10 cellular contexts compared by ENCODE assay signal in genomic region chr4:67909910-67910905, GRCh38. TPM values are rescaled to one million over a fixed set of nuclear protein-coding genes. Genes with fewer than 3 reads are reported as not detected.
DNase-seq lines count a peak whose midpoint lies in the region; ATAC-seq, FAIRE-seq and TF ChIP-seq lines count a peak whose summit lies in the region.
"Had no signal": no experiment of that assay in that cellular context is flagged by ENCODE, and none has a peak within 500 bp of the region (broad histone marks: within the 10 kb centered on the region; RNA-seq: fewer than 3 reads in every experiment).

No MANE protein-coding gene starts in this region.

- in situ Hi-C loops in gastrocnemius medialis (cut with MboI; ENCODE audit: low sequenced_read_pairs in 4 of 4): no loop called here

- H3K9me3 ChIP-seq in gastrocnemius medialis: no peaks in the 10 kb centered on the region

- TF ChIP-seq CTCF in dorsolateral prefrontal cortex (IDR thresholded peaks at IDR 0.05 in 54 of 56, conservative IDR thresholded peaks at IDR 0.05 in 2 of 56; ENCODE audit: low read depth in 1 of 56, partially characterized antibody in 56 of 56) (peak; percentile 27 to 77 (median 50)), gastrocnemius medialis (IDR thresholded peaks at IDR 0.05 in 4 of 5, conservative IDR thresholded peaks at IDR 0.05 in 1 of 5) (peak in 3 of 5 experiments; percentile 17 to 46 (median 41))

- intact Hi-C loops in dorsolateral prefrontal cortex (cut with DNase I) (no loop called here), gastrocnemius medialis (cut with DNase I; ENCODE audit: low total_unique reads) (no loop called here)

- H3K27ac ChIP-seq in dorsolateral prefrontal cortex (no peak overlapping the region), gastrocnemius medialis (no peak overlapping the region)

- H3K27me3 ChIP-seq in dorsolateral prefrontal cortex (no peaks in the 10 kb centered on the region), gastrocnemius medialis (no peaks in the 10 kb centered on the region)

- peak; percentile 32 for DNase-seq in DMS 273 (lab: John Stamatoyannopoulos, UW; ENCODE audit: unreplicated experiment)
- no peak for DNase-seq in DMS 273 treated with DMSO at 0.1 percent for 48 hours (lab: John Stamatoyannopoulos, UW)
- DNase-seq in M059J (ENCODE audit: low read depth): peak; percentile 14
- DNase-seq in dorsolateral prefrontal cortex: no peak
- no peak for DNase-seq in gastrocnemius medialis
- no peak for DNase-seq in HuH-7 (ENCODE audit: low spot score)
- no peak for DNase-seq in GM12892 (ENCODE audit: insufficient read length)
- no peak for DNase-seq in anterior cingulate cortex (lab: John Stamatoyannopoulos, UW)

- H3K4me3 ChIP-seq in dorsolateral prefrontal cortex (no peak overlapping the region), gastrocnemius medialis (no peak overlapping the region)

- TF ChIP-seq POLR2A in gastrocnemius medialis (IDR thresholded peaks at IDR 0.05) (no peak), GM12892 (IDR thresholded peaks at IDR 0.05; ENCODE audit: low read depth, low read length) (no peak)

- H3K4me1 ChIP-seq in gastrocnemius medialis: no peaks in the 10 kb centered on the region

- no peaks in the 10 kb centered on the region for H3K36me3 ChIP-seq in gastrocnemius medialis

- FAIRE-seq in GM12892 (lab: Jason Lieb, UNC): no peak

- ATAC-seq in gastrocnemius medialis: no peak

RNA-seq across cellular contexts. Expression of gene TMPRSS11D, which starts 26.4 kb away (rescaled TPM):
- not detected in 2 replicates for total RNA-seq in M059J (2014; rRNA removed; shearing (Covaris generic))
- total RNA-seq in dorsolateral prefrontal cortex (not detected), gastrocnemius medialis (not detected)
- polyA plus RNA-seq in GM12892 (2012; ENCODE audit: missing spikeins): not detected
- total RNA-seq: A172 had no signal
- polyA plus RNA-seq: IgD-negative memory B cell had no signal

RNA-seq across cellular contexts. Expression of gene TMPRSS11A, which starts 53.1 kb away (rescaled TPM):
- total RNA-seq in M059J (2014; rRNA removed; shearing (Covaris generic)): not detected in 2 replicates
- not detected for total RNA-seq in dorsolateral prefrontal cortex
- not detected for total RNA-seq in gastrocnemius medialis
- polyA plus RNA-seq in GM12892 (2012; ENCODE audit: missing spikeins): not detected
- total RNA-seq: A172 had no signal
- polyA plus RNA-seq: IgD-negative memory B cell had no signal

Comparison
In these comparisons a context has a peak if more than half of its experiments do, and no peak if none do; other contexts are left out.
1. DNase-seq: peak in DMS 273 (single experiment) and M059J (single experiment); none in DMS 273 treated with DMSO at 0.1 percent for 48 hours (single experiment), dorsolateral prefrontal cortex (0 of 10), gastrocnemius medialis (0 of 2), HuH-7 (single experiment), GM12892 (single experiment) and anterior cingulate cortex (0 of 58).